Comparison of ENCODE assay signal across 19 cellular contexts in genomic region chr19:40281381-40282208, GRCh38. TPM values are rescaled to one million over a fixed set of nuclear protein-coding genes. Genes with fewer than 3 reads are reported as not detected.
A peak's percentile ranks its signal among the peaks of the same experiment; 100 is the strongest.
DNase-seq lines count a peak whose midpoint lies in the region; ATAC-seq and TF ChIP-seq lines count a peak whose summit lies in the region.
"Had no signal": no experiment of that assay in that cellular context is flagged by ENCODE, and none has a peak within 500 bp of the region (broad histone marks: within the 10 kb centered on the region; RNA-seq: fewer than 3 reads in every experiment).

No MANE protein-coding gene starts in this region.

- POLR2A ChIA-PET in activated B cell treated with CpG ODN at 0.5 μM for 24 hours (lab: Charles Lee): interaction anchor here (0.7 to 1.3 kb wide), 3 partner anchors 24 to 333 kb away, joined by 3 to 4 read pairs (median 3); no protein-coding TSS in a partner anchor

- intact Hi-C loops in activated B cell treated with CpG ODN at 0.5 μM for 24 hours (cut with micrococcal nuclease): loop anchor here (10.0 kb wide), 2 partner anchors 137 to 493 kb away; partner anchors contain the start of genes MIA and RAB4B
- intact Hi-C loops in mucosa of descending colon (cut with DNase I, micrococcal nuclease): no loop called here

- DNase-seq in activated T-cell treated with anti-CD3 and anti-CD28 coated beads, Interleukin-2, amount 50 U/mL, for 24 hours: no peak
- no peak for DNase-seq in activated T-cell treated with anti-CD3 and anti-CD28 coated beads, Interleukin-2, amount 50 U/mL, for 72 hours
- no peak for DNase-seq in activated B cell treated with CpG ODN at 0.5 μM for 24 hours
- DNase-seq in kidney tubule cell (ENCODE audit: low spot score): peak; percentile 25
- DNase-seq in MG63: no peak
- DNase-seq in mucosa of descending colon: no peak
- DNase-seq: activated T-cell treated with anti-CD3 and anti-CD28 coated beads, Interleukin-2, amount 50 U/mL, for 48 hours; HFFc6; IMR-90; NCI-H1694 had no signal

- no peaks in the 10 kb centered on the region for H3K27me3 ChIP-seq in MG63
- H3K27me3 ChIP-seq: body of pancreas, testis had no signal

- no peak for ATAC-seq in activated T-cell treated with anti-CD3 and anti-CD28 coated beads, Interleukin-2, amount 50 U/mL, for 72 hours (replicated peaks in 1 of 2)
- no peak for ATAC-seq in activated B cell treated with CpG ODN at 0.5 μM for 24 hours (ENCODE audit: low read depth)
- no peak for ATAC-seq in stimulated activated memory B cell treated with anti-CD40 and anti-IgM and Interleukin-4, amounts not matched to agents 10 μg/mL and 1 μg/mL and 100 μg/mL, for 72 hours
- no peak for ATAC-seq in GM19351 (IDR thresholded peaks at IDR 0.05; ENCODE audit: unreplicated experiment)
- ATAC-seq in mucosa of descending colon: no peak
- ATAC-seq: activated CD4-positive, CD25-positive, alpha-beta regulatory T cell treated with anti-CD3 and anti-CD28 coated beads, Interleukin-2, amount 50 U/mL, for 24 hours; body of pancreas; sciatic nerve; SK-N-SH treated with all-trans-retinoic acid at 6 μM for 48 hours had no signal

- no peak overlapping the region for H3K4me3 Mint-ChIP-seq in activated T-cell treated with anti-CD3 and anti-CD28 coated beads, Interleukin-2, amount 50 U/mL, for 24 hours
- no peak overlapping the region for H3K4me3 Mint-ChIP-seq in activated T-cell treated with anti-CD3 and anti-CD28 coated beads, Interleukin-2, amount 50 U/mL, for 72 hours
- no peak overlapping the region for H3K4me3 Mint-ChIP-seq in activated B cell treated with CpG ODN at 0.5 μM for 24 hours
- no peak overlapping the region for H3K4me3 Mint-ChIP-seq in stimulated activated memory B cell treated with anti-CD40 and anti-IgM and Interleukin-4, amounts not matched to agents 10 μg/mL and 1 μg/mL and 100 μg/mL, for 72 hours
- H3K4me3 Mint-ChIP-seq: HFFc6 had no signal

- TF ChIP-seq CTCF in activated B cell treated with CpG ODN at 0.5 μM for 24 hours (IDR thresholded peaks at IDR 0.05) (no peak), mucosa of descending colon (IDR thresholded peaks at IDR 0.05) (no peak)

- CTCF ChIA-PET in activated B cell treated with CpG ODN at 0.5 μM for 24 hours (lab: Charles Lee): no interaction called here

- peak overlapping the region; percentile 55 for H3K27ac Mint-ChIP-seq in activated T-cell treated with anti-CD3 and anti-CD28 coated beads, Interleukin-2, amount 50 U/mL, for 24 hours
- H3K27ac Mint-ChIP-seq in activated T-cell treated with anti-CD3 and anti-CD28 coated beads, Interleukin-2, amount 50 U/mL, for 72 hours: no peak overlapping the region
- H3K27ac Mint-ChIP-seq in activated B cell treated with CpG ODN at 0.5 μM for 24 hours: peak overlapping the region; percentile 94
- H3K27ac Mint-ChIP-seq in stimulated activated memory B cell treated with anti-CD40 and anti-IgM and Interleukin-4, amounts not matched to agents 10 μg/mL and 1 μg/mL and 100 μg/mL, for 72 hours: peak overlapping the region; percentile 96

- peaks cover 25% of the 10 kb centered on the region for H3K36me3 ChIP-seq in MG63
- no peaks in the 10 kb centered on the region for H3K36me3 ChIP-seq in mucosa of descending colon (ENCODE audit: low read depth)

- H3K4me1 Mint-ChIP-seq in activated T-cell treated with anti-CD3 and anti-CD28 coated beads, Interleukin-2, amount 50 U/mL, for 24 hours (ENCODE audit: low read depth): peaks cover 80% of the 10 kb centered on the region
- peaks cover 69% of the 10 kb centered on the region for H3K4me1 Mint-ChIP-seq in activated T-cell treated with anti-CD3 and anti-CD28 coated beads, Interleukin-2, amount 50 U/mL, for 72 hours (ENCODE audit: low read depth)
- peaks cover 90% of the 10 kb centered on the region for H3K4me1 Mint-ChIP-seq in activated B cell treated with CpG ODN at 0.5 μM for 24 hours
- H3K4me1 Mint-ChIP-seq in stimulated activated memory B cell treated with anti-CD40 and anti-IgM and Interleukin-4, amounts not matched to agents 10 μg/mL and 1 μg/mL and 100 μg/mL, for 72 hours: peaks cover 82% of the 10 kb centered on the region

- peaks cover 46% of the 10 kb centered on the region for H3K36me3 Mint-ChIP-seq in activated T-cell treated with anti-CD3 and anti-CD28 coated beads, Interleukin-2, amount 50 U/mL, for 24 hours (ENCODE audit: low read depth)
- H3K36me3 Mint-ChIP-seq in activated T-cell treated with anti-CD3 and anti-CD28 coated beads, Interleukin-2, amount 50 U/mL, for 72 hours (ENCODE audit: insufficient read depth in 2 of 2): peaks cover 3% of the 10 kb centered on the region in 2 donors
- H3K36me3 Mint-ChIP-seq in activated B cell treated with CpG ODN at 0.5 μM for 24 hours (ENCODE audit: low read depth): peaks cover 14% of the 10 kb centered on the region
- H3K36me3 Mint-ChIP-seq in stimulated activated memory B cell treated with anti-CD40 and anti-IgM and Interleukin-4, amounts not matched to agents 10 μg/mL and 1 μg/mL and 100 μg/mL, for 72 hours: no peaks in the 10 kb centered on the region

- no peaks in the 10 kb centered on the region for H3K9me3 Mint-ChIP-seq in activated T-cell treated with anti-CD3 and anti-CD28 coated beads, Interleukin-2, amount 50 U/mL, for 24 hours
- no peaks in the 10 kb centered on the region for H3K9me3 Mint-ChIP-seq in activated T-cell treated with anti-CD3 and anti-CD28 coated beads, Interleukin-2, amount 50 U/mL, for 72 hours
- no peaks in the 10 kb centered on the region for H3K9me3 Mint-ChIP-seq in activated B cell treated with CpG ODN at 0.5 μM for 24 hours
- no peaks in the 10 kb centered on the region for H3K9me3 Mint-ChIP-seq in stimulated activated memory B cell treated with anti-CD40 and anti-IgM and Interleukin-4, amounts not matched to agents 10 μg/mL and 1 μg/mL and 100 μg/mL, for 72 hours
- H3K9me3 Mint-ChIP-seq: HFFc6 had no signal

- peaks cover 49% of the 10 kb centered on the region for H3K4me1 ChIP-seq in mucosa of descending colon (ENCODE audit: low read depth)

- H3K4me3 ChIP-seq in MG63: no peak overlapping the region
- H3K4me3 ChIP-seq in mucosa of descending colon: no peak overlapping the region
- H3K4me3 ChIP-seq: body of pancreas, testis had no signal

- H3K9me3 ChIP-seq in MG63 (no peaks in the 10 kb centered on the region), mucosa of descending colon (no peaks in the 10 kb centered on the region)
- H3K9me3 ChIP-seq: body of pancreas, testis had no signal

- H3K27me3 Mint-ChIP-seq in activated T-cell treated with anti-CD3 and anti-CD28 coated beads, Interleukin-2, amount 50 U/mL, for 24 hours: no peaks in the 10 kb centered on the region
- no peaks in the 10 kb centered on the region for H3K27me3 Mint-ChIP-seq in activated T-cell treated with anti-CD3 and anti-CD28 coated beads, Interleukin-2, amount 50 U/mL, for 72 hours (ENCODE audit: low read depth)
- H3K27me3 Mint-ChIP-seq in activated B cell treated with CpG ODN at 0.5 μM for 24 hours: no peaks in the 10 kb centered on the region
- no peaks in the 10 kb centered on the region for H3K27me3 Mint-ChIP-seq in stimulated activated memory B cell treated with anti-CD40 and anti-IgM and Interleukin-4, amounts not matched to agents 10 μg/mL and 1 μg/mL and 100 μg/mL, for 72 hours

RNA-seq across cellular contexts. Expression of gene AKT2, which starts 3.5 kb away (rescaled TPM):
- total RNA-seq in activated T-cell treated with anti-CD3 and anti-CD28 coated beads, Interleukin-2, amount 50 U/mL, for 72 hours: 100 to 1,000 TPM; 190 to 197 TPM
- total RNA-seq in activated B cell treated with CpG ODN at 0.5 μM for 24 hours (157 and 176 TPM in 2 replicates), mucosa of descending colon (100 to 1,000 TPM in 2 of 3 donors, 10 to 100 TPM in 1; 98.4 to 139 (median 103) TPM)
- total RNA-seq in MG63 (2014; rRNA removed; shearing (Covaris generic); ENCODE audit: low replicate concordance): 104 and 131 TPM in 2 replicates

RNA-seq across cellular contexts. Expression of gene CCNP, which starts 55.1 kb away (rescaled TPM):
- total RNA-seq in activated T-cell treated with anti-CD3 and anti-CD28 coated beads, Interleukin-2, amount 50 U/mL, for 72 hours: 1 to 10 TPM in 1 of 2 donors, under 1 TPM in 1; 0.81 to 1.2 TPM
- total RNA-seq in activated B cell treated with CpG ODN at 0.5 μM for 24 hours (0.16 and 0.42 TPM in 2 replicates), mucosa of descending colon (under 1 TPM in 2 of 3 donors, not detected in 1; 0.34 to 0.63 TPM)
- total RNA-seq in MG63 (2014; rRNA removed; shearing (Covaris generic); ENCODE audit: low replicate concordance): not detected in 2 replicates
- total RNA-seq: A172, body of pancreas, mononuclear cell had no signal
